Comparison of ENCODE assay signal across 26 cellular contexts in genomic region chr2:7102831-7103230, GRCh38.
"Had no signal": no experiment of that assay in that cellular context is flagged by ENCODE, and none has a peak within 500 bp of the region (broad histone marks: within the 10 kb centered on the region; RNA-seq: fewer than 3 reads in every experiment).

No MANE protein-coding gene starts in this region.

- H3K27ac ChIP-seq: colonic mucosa, dorsolateral prefrontal cortex, left lung, sigmoid colon, stomach, suprapubic skin, tibial nerve had no signal

- H3K4me2 ChIP-seq: smooth muscle cell had no signal

- FAIRE-seq: bronchial epithelial cell, endothelial cell of umbilical vein, frontal cortex had no signal

- H3K9me3 ChIP-seq: colonic mucosa, left lung, sigmoid colon, stomach, suprapubic skin, tibial nerve had no signal

- H3K4me1 ChIP-seq: colonic mucosa, left lung, stomach, suprapubic skin, tibial nerve had no signal

- H3K27me3 ChIP-seq: colonic mucosa, dorsolateral prefrontal cortex, left lung, sigmoid colon, stomach, suprapubic skin, tibial nerve had no signal

- H3K4me3 ChIP-seq: colonic mucosa, dorsolateral prefrontal cortex, left lung, lung, sigmoid colon, smooth muscle cell, stomach, suprapubic skin, tibial nerve had no signal

- ATAC-seq: activated CD4-positive, alpha-beta T cell treated with anti-CD3 and anti-CD28 coated beads for 36 hours; effector memory CD8-positive, alpha-beta T cell; esophagus mucosa; left lung; naive thymus-derived CD4-positive, alpha-beta T cell; stimulated activated memory B cell treated with anti-CD40 and anti-IgM and Interleukin-4, amounts not matched to agents 10 μg/mL and 1 μg/mL and 100 μg/mL, for 72 hours; WTC11 had no signal

- H3K36me3 ChIP-seq: colonic mucosa, left lung, sigmoid colon, stomach, suprapubic skin, tibial nerve had no signal

- DNase-seq: activated CD4-positive, alpha-beta memory T cell treated with anti-CD3 and anti-CD28 coated beads for 36 hours; activated CD4-positive, alpha-beta T cell treated with anti-CD3 and anti-CD28 coated beads for 36 hours; activated naive CD4-positive, alpha-beta T cell treated with anti-CD3 and anti-CD28 coated beads, Interleukin-2, amount 10 ng/mL, durations not matched to agents 7 days and 5 days; activated T-cell treated with anti-CD3 and anti-CD28 coated beads, Interleukin-2, amount 50 U/mL, for 48 hours; amygdala; colonic mucosa; dorsolateral prefrontal cortex; effector memory CD8-positive, alpha-beta T cell; glutamatergic neuron; hippocampal formation; kidney glomerular epithelial cell; left lung; naive thymus-derived CD4-positive, alpha-beta T cell; sigmoid colon; stimulated activated CD4-positive, alpha-beta T cell treated with anti-CD3 and anti-CD28 coated beads, Interleukin-15, amount 100 ng/mL, for 24 hours; stomach had no signal
